18 cellular contexts compared by ENCODE assay signal in genomic region chr1:174946020-174946419, GRCh38. TPM values are rescaled to one million over a fixed set of nuclear protein-coding genes. Genes with fewer than 3 reads are reported as not detected.
A peak's percentile ranks its signal among the peaks of the same experiment; 100 is the strongest.
DNase-seq lines count a peak whose midpoint lies in the region; ATAC-seq, FAIRE-seq and TF ChIP-seq lines count a peak whose summit lies in the region.
"Had no signal": no experiment of that assay in that cellular context is flagged by ENCODE, and none has a peak within 500 bp of the region (broad histone marks: within the 10 kb centered on the region; RNA-seq: fewer than 3 reads in every experiment).

No MANE protein-coding gene starts in this region.

- in situ Hi-C loops in K562 (cut with MboI), result no loop called here
- in situ Hi-C loops in brain microvascular endothelial cell (cut with HindIII; ENCODE audit: low pct_ligation_motif_present, low sequenced_read_pairs), result no loop called here

- no peaks in the 10 kb centered on the region for H3K9me1 ChIP-seq in K562 (ENCODE audit: control insufficient read depth, insufficient read depth, low read length)

- H3K27me3 ChIP-seq in K562 (ENCODE audit: control insufficient read depth in 2 of 2, insufficient read depth in 2 of 2, low read length in 2 of 2) (no peaks in the 10 kb centered on the region), brain microvascular endothelial cell (replicated peaks) (no peaks in the 10 kb centered on the region), right atrium auricular region (no peaks in the 10 kb centered on the region), MG63 (no peaks in the 10 kb centered on the region)
- H3K27me3 ChIP-seq: BE2C had no signal

- H3K36me3 Mint-ChIP-seq in Calu3 (ENCODE audit: insufficient read depth, unreplicated experiment), result no peaks in the 10 kb centered on the region
- no peaks in the 10 kb centered on the region for H3K36me3 Mint-ChIP-seq in progenitor cell of endocrine pancreas (ENCODE audit: insufficient read depth)

- 11% methylated on average over 2 of the region's 2 CpGs for WGBS in K562 (ENCODE audit: insufficient coverage, low coverage, missing lambda C conversion rate)

- FAIRE-seq in K562 (lab: Jason Lieb, UNC), result peak; percentile 19
- FAIRE-seq: GM12891, GM18507 had no signal

- no peaks in the 10 kb centered on the region for H4K20me1 ChIP-seq in K562 (replicated peaks; ENCODE audit: control insufficient read depth, insufficient read depth, low read length)

- no peak overlapping the region for H3K27ac ChIP-seq in K562 (ENCODE audit: extremely low read depth, low read depth, low read length)
- no peak overlapping the region for H3K27ac ChIP-seq in brain microvascular endothelial cell
- H3K27ac ChIP-seq in right atrium auricular region, result no peak overlapping the region
- H3K27ac ChIP-seq: HL-60, SK-N-MC had no signal

- POLR2A ChIA-PET in K562 (lab: Yijun Ruan, JAX), result interaction anchor here (0.7 to 0.9 kb wide), 2 partner anchors 18 to 24 kb away, joined by 3 read pairs; no protein-coding TSS in a partner anchor

- no peak overlapping the region for H3K4me3 ChIP-seq in K562
- no peak overlapping the region for H3K4me3 ChIP-seq in brain microvascular endothelial cell (ENCODE audit: low read depth, low read length)
- no peak overlapping the region for H3K4me3 ChIP-seq in right atrium auricular region
- no peak overlapping the region for H3K4me3 ChIP-seq in MG63
- H3K4me3 ChIP-seq: SK-N-MC had no signal

- H3K4me1 Mint-ChIP-seq in Calu3 (ENCODE audit: low read depth, unreplicated experiment), result peaks cover 41% of the 10 kb centered on the region
- H3K4me1 Mint-ChIP-seq in progenitor cell of endocrine pancreas (ENCODE audit: low read depth), result peaks cover 29% of the 10 kb centered on the region

- no peaks in the 10 kb centered on the region for H3K27me3 Mint-ChIP-seq in Calu3 (ENCODE audit: unreplicated experiment)
- H3K27me3 Mint-ChIP-seq in progenitor cell of endocrine pancreas, result no peaks in the 10 kb centered on the region
- H3K27me3 Mint-ChIP-seq: CD4-positive, alpha-beta T cell had no signal

- H3K36me3 ChIP-seq in K562 (ENCODE audit: control insufficient read depth, insufficient read depth, low read length), result no peaks in the 10 kb centered on the region
- no peaks in the 10 kb centered on the region for H3K36me3 ChIP-seq in brain microvascular endothelial cell (replicated peaks)
- H3K36me3 ChIP-seq in right atrium auricular region, result no peaks in the 10 kb centered on the region
- no peaks in the 10 kb centered on the region for H3K36me3 ChIP-seq in MG63
- H3K36me3 ChIP-seq: BE2C had no signal

- no peak for DNase-seq in Calu3
- DNase-seq in K562 (ENCODE audit: extremely low read depth in 1 of 4, low spot score in 3 of 4), result peak in 1 of 4 experiments; percentile 49
- peak; percentile 30 for DNase-seq in kidney tubule cell (ENCODE audit: low spot score)
- no peak for DNase-seq in progenitor cell of endocrine pancreas (ENCODE audit: low spot score, unreplicated experiment)
- DNase-seq in brain microvascular endothelial cell, result no peak
- no peak for DNase-seq in right atrium auricular region (ENCODE audit: low spot score)
- no peak for DNase-seq in MG63
- DNase-seq: BE2C; Caco-2; CD4-positive, alpha-beta T cell; EL; NCI-H1048; SHP77 had no signal

- H3K9ac ChIP-seq in K562 (ENCODE audit: insufficient read depth in 1 of 2, low read depth in 2 of 2, low read length in 2 of 2), result no peak overlapping the region

- no peak for TF ChIP-seq RAD21 in K562 (CRISPR knock-in tag; conservative IDR thresholded peaks at IDR 0.05 in 1 of 2, IDR thresholded peaks at IDR 0.05 in 1 of 2)

- H3K9me3 ChIP-seq in K562 (replicated peaks; ENCODE audit: control insufficient read depth, insufficient read depth, low read depth, low read length) (no peaks in the 10 kb centered on the region), right atrium auricular region (no peaks in the 10 kb centered on the region), MG63 (no peaks in the 10 kb centered on the region)
- H3K9me3 ChIP-seq: BE2C, Caco-2 had no signal

- H3K27ac Mint-ChIP-seq in Calu3 (ENCODE audit: unreplicated experiment) (peak overlapping the region; percentile 19), progenitor cell of endocrine pancreas (peak overlapping the region; percentile 52)
- H3K27ac Mint-ChIP-seq: CD4-positive, alpha-beta T cell had no signal

- H3K4me2 ChIP-seq in K562 (ENCODE audit: insufficient read depth, low read length), result no peak overlapping the region

- CTCF ChIA-PET in Calu3 (lab: Charles Lee), result interaction anchor here (0.5 to 0.6 kb wide), 2 partner anchors 46 to 163 kb away, joined by 8 to 9 read pairs; no protein-coding TSS in a partner anchor
- CTCF ChIA-PET in K562 (lab: Yijun Ruan, JAX; ENCODE audit: low intra/inter-chr PET ratio), result no interaction called here

- H3K79me2 ChIP-seq in K562 (ENCODE audit: control insufficient read depth, insufficient read depth, low read length), result no peaks in the 10 kb centered on the region

- no peak for TF ChIP-seq POLR2A in K562 (conservative IDR thresholded peaks at IDR 0.05)

- H3K9me3 Mint-ChIP-seq in Calu3 (ENCODE audit: low read depth, unreplicated experiment) (no peaks in the 10 kb centered on the region), progenitor cell of endocrine pancreas (ENCODE audit: low read depth) (no peaks in the 10 kb centered on the region)
- H3K9me3 Mint-ChIP-seq: CD4-positive, alpha-beta T cell had no signal

- no peak for TF ChIP-seq EP300 in K562 (IDR thresholded peaks at IDR 0.05; ENCODE audit: low read length)

- BruUV-seq in Calu3 (replicated peaks; lab: Mats Ljungman, UMichigan), result no TSS peak
- no TSS peak for BruUV-seq in K562 (replicated peaks; lab: Mats Ljungman, UMichigan)

- H2AFZ ChIP-seq in K562 (ENCODE audit: low read depth, low read length), result no peak overlapping the region

- no peak for TF ChIP-seq CTCF in Calu3 (IDR thresholded peaks at IDR 0.05; ENCODE audit: unreplicated experiment)
- no peak for TF ChIP-seq CTCF in K562 (IDR thresholded peaks at IDR 0.05 in 2 of 3, conservative IDR thresholded peaks at IDR 0.05 in 1 of 3; ENCODE audit: insufficient read depth in 2 of 3, low read depth in 1 of 3, low read length in 3 of 3)
- TF ChIP-seq CTCF in progenitor cell of endocrine pancreas (IDR thresholded peaks at IDR 0.05; ENCODE audit: unreplicated experiment), result no peak
- no peak for TF ChIP-seq CTCF in brain microvascular endothelial cell (IDR thresholded peaks at IDR 0.05; ENCODE audit: low read depth, low read length, missing control alignments)
- no peak for TF ChIP-seq CTCF in right atrium auricular region (IDR thresholded peaks at IDR 0.05)

- intact Hi-C loops in Calu3 (cut with micrococcal nuclease; ENCODE audit: unreplicated experiment), result no loop called here
- intact Hi-C loops in K562 (cut with micrococcal nuclease), result no loop called here

- H3K4me1 ChIP-seq in K562 (replicated peaks in 1 of 2; ENCODE audit: control insufficient read depth in 2 of 2, insufficient read depth in 2 of 2, low read length in 2 of 2) (peaks cover 0 to 9% of the 10 kb centered on the region in 2 experiments; a peak in 2 of 5 replicates), right atrium auricular region (peaks cover 0 to 14% of the 10 kb centered on the region in 2 donors)
- H3K4me1 ChIP-seq: BE2C had no signal

- H3K4me3 Mint-ChIP-seq in Calu3 (ENCODE audit: low read depth, unreplicated experiment) (no peak overlapping the region), progenitor cell of endocrine pancreas (ENCODE audit: low read depth) (no peak overlapping the region)
- H3K4me3 Mint-ChIP-seq: CD4-positive, alpha-beta T cell had no signal

- peak; percentile 79 for ATAC-seq in K562
- no peak for ATAC-seq in HG03139 (IDR thresholded peaks at IDR 0.05; ENCODE audit: unreplicated experiment)

TF ChIP-seq in K562, 482 proteins besides CTCF, POLR2A, EP300 and RAD21 (continues in another document):
- TF ChIP-seq HMBOX1 (IDR thresholded peaks at IDR 0.05), result peak; percentile 83
- no peak for TF ChIP-seq RBM39 (optimal IDR thresholded peaks at IDR 0.05; ENCODE audit: low read depth, low read length)
- peak; percentile 21; the same call in 1 of the 2 replicates for TF ChIP-seq TCF3 (CRISPR knock-in tag; IDR thresholded peaks at IDR 0.05)
- TF ChIP-seq SAFB2 (IDR thresholded peaks at IDR 0.05; ENCODE audit: borderline replicate concordance, low read depth, low read length, severe bottlenecking), result no peak
- no peak for TF ChIP-seq RBM22 (IDR thresholded peaks at IDR 0.05; ENCODE audit: low read depth, low read length, poor library complexity, severe bottlenecking)
- TF ChIP-seq ZNF431 (CRISPR knock-in tag; IDR thresholded peaks at IDR 0.05), result no peak
- peak; percentile 75 for TF ChIP-seq CBFA2T3 (IDR thresholded peaks at IDR 0.05)

RNA-seq across cellular contexts. Expression of gene CACYBP, which starts 53.7 kb away (rescaled TPM):
- total RNA-seq in Calu3 (2022), result 299 and 384 TPM in 2 replicates
- total RNA-seq in K562 (2011; cell fraction: chromatin; rRNA removed; ENCODE audit: low replicate concordance), result 23.3 and 112 TPM in 2 replicates
- 24.3 and 27.0 TPM in 2 replicates for total RNA-seq in K562 (2011; cell fraction: nucleolus; rRNA removed)
- 34.6 and 38.8 TPM in 2 replicates for total RNA-seq in K562 (2011; cell fraction: nucleoplasm; rRNA removed)
- 696 and 1,428 TPM in 2 replicates for total RNA-seq in K562 (2014; rRNA removed)
- 461 and 476 TPM in 2 replicates for total RNA-seq in K562 (2014; rRNA removed; fragmentation: Illumina TruSeq; extraction: Trizol)
- 488 and 504 TPM in 2 replicates for total RNA-seq in K562 (2015; rRNA removed; fragmentation: Illumina TruSeq; extraction: Trizol)
- total RNA-seq in K562 (2021), result 337 and 346 TPM in 2 replicates
- polyA plus RNA-seq in K562 (2011; rRNA removed), result 96.9 and 147 TPM in 2 replicates
- 33.9 and 55.7 TPM in 2 replicates for polyA plus RNA-seq in K562 (2011; cell fraction: cytosol; rRNA removed)
- 25.6 and 30.5 TPM in 2 replicates for polyA plus RNA-seq in K562 (2011; cell fraction: nucleus; rRNA removed)
- 217 and 328 TPM in 2 replicates for polyA plus RNA-seq in K562 (2012)
- polyA plus RNA-seq in K562 (2014; fragmentation: Illumina TruSeq; extraction: Trizol), result 455 and 517 TPM in 2 replicates
- 100 to 1,000 TPM; 468 to 510 TPM for polyA plus RNA-seq in K562 (2014; fragmentation: Nextera tagmentation; extraction: Ambion mirVana)
- polyA plus RNA-seq in K562 (2014; rRNA removed), result 1,244 and 1,576 TPM in 2 replicates
- polyA minus RNA-seq in K562 (2011; rRNA and poly(A)+ RNA removed), result 106 and 118 TPM in 2 replicates
- polyA minus RNA-seq in K562 (2011; cell fraction: cytosol; rRNA and poly(A)+ RNA removed), result 54.5 and 56.8 TPM in 2 replicates
- 30.0 and 70.6 TPM in 2 replicates for polyA minus RNA-seq in K562 (2011; cell fraction: nucleus; rRNA and poly(A)+ RNA removed)
- total RNA-seq in progenitor cell of endocrine pancreas, result 91.5 and 116 TPM in 2 replicates
- total RNA-seq in right atrium auricular region, result 10 to 100 TPM; 40.5 to 59.7 TPM
- total RNA-seq in MG63 (2014; rRNA removed; shearing (Covaris generic); ENCODE audit: low replicate concordance), result 423 and 980 TPM in 2 replicates
